In the genomic region with DNA sequence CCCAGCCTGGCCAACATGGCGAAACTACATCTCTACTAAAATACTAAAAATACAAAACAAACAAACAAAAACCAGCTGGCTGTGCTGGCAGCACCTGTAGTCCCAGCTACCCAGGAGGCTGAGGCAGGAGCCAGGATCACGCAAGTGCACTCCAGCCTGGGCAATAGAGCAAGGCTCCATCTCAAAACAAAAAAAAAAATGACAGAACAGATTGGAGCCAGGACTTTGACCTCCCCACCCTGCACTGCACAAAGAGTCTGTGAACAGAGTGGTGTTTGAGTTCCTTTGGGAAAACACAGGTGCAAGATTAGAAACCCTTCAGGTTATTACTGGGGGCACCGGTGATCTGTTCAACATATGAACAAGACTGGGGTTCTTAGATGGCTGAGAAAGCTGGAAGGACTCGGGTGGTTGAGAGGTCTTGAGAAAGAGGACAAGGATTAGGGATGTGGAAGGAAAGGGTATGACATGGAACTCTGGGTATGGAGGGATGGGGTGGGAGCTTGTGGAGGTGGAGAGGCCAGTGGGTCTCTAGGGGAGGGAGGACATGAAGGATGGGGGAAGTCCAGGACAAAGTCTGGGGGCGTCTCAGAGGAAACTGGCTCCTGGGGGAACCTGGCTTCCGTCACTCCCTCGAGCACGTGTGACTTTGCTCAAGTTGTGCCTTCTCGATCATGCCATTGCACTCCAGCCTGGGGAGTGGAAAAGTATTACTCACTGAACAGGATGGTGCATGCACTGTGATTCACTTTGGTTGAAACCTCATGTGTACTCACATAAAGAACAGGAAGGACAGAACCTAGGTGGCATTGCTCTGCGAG, we compare ENCODE assay signal across 9 cellular contexts. TPM values are rescaled to one million over a fixed set of nuclear protein-coding genes. Genes with fewer than 3 reads are reported as not detected.
A peak's percentile ranks its signal among the peaks of the same experiment; 100 is the strongest.
DNase-seq lines count a peak whose midpoint lies in the region; ATAC-seq and TF ChIP-seq lines count a peak whose summit lies in the region.
"Had no signal": no experiment of that assay in that cellular context is flagged by ENCODE, and none has a peak within 500 bp of the region (broad histone marks: within the 10 kb centered on the region; RNA-seq: fewer than 3 reads in every experiment).

No MANE protein-coding gene starts in this region.

- no peak for TF ChIP-seq POLR2A in stomach (IDR thresholded peaks at IDR 0.05)

- no peak overlapping the region for H3K27ac ChIP-seq in Karpas-422 (ENCODE audit: low read length)
- H3K27ac ChIP-seq in stomach: peak overlapping the region; percentile 74 to 86 (median 80)

- no peaks in the 10 kb centered on the region for H3K9me2 ChIP-seq in Karpas-422 (replicated peaks; ENCODE audit: insufficient read depth, low read length)

- ATAC-seq in HG02884 (IDR thresholded peaks at IDR 0.05; ENCODE audit: unreplicated experiment) (no peak), GM21447 (IDR thresholded peaks at IDR 0.05; ENCODE audit: unreplicated experiment) (no peak)

- no peaks in the 10 kb centered on the region; the same call in 1 of the 2 replicates for H4K20me1 ChIP-seq in Karpas-422 (ENCODE audit: insufficient read depth, low read depth, low read length)

- no peak for TF ChIP-seq EP300 in stomach (IDR thresholded peaks at IDR 0.05)

- H3K79me2 ChIP-seq in Karpas-422 (ENCODE audit: low read length): no peaks in the 10 kb centered on the region

- H3K9me3 ChIP-seq in Karpas-422 (ENCODE audit: low read length): no peaks in the 10 kb centered on the region
- no peaks in the 10 kb centered on the region for H3K9me3 ChIP-seq in stomach

- no peak overlapping the region for H3K4me2 ChIP-seq in Karpas-422 (ENCODE audit: low read depth, low read length, poor library complexity, severe bottlenecking)

- 25 to 44% (median 36%) methylated on average over 10 of the region's 10 CpGs for WGBS in stomach, 5 donors

- H3K4me3 ChIP-seq in Karpas-422 (ENCODE audit: low read length) (no peak overlapping the region), stomach (no peak overlapping the region)

- DNase-seq in Karpas-422 (peak; percentile 41), glomerular visceral epithelial cell (ENCODE audit: extremely low spot score) (peak; percentile 17), stomach (peak; percentile 77), NCI-H774 (lab: John Stamatoyannopoulos, UW) (no peak), UCSD-AML1 (lab: John Stamatoyannopoulos, UW; ENCODE audit: unreplicated experiment) (no peak)
- peak; percentile 42 for DNase-seq in activated T-helper 9 cell treated with anti-CD3 and anti-CD28 coated beads, Interleukin-2, amount 50 U/mL, for 16 hours (ENCODE audit: low read depth)

- no peaks in the 10 kb centered on the region for H3K4me1 ChIP-seq in Karpas-422 (ENCODE audit: low read length)
- H3K4me1 ChIP-seq in stomach: peaks cover 27 to 55% (median 47%) of the 10 kb centered on the region in 4 donors

- H3K9ac ChIP-seq in Karpas-422 (ENCODE audit: low read length): no peak overlapping the region

- H3K36me3 ChIP-seq in Karpas-422 (ENCODE audit: insufficient read depth, low read length): peaks cover 24% of the 10 kb centered on the region
- peaks cover 19 to 44% (median 35%) of the 10 kb centered on the region in 4 donors for H3K36me3 ChIP-seq in stomach

- no peak for TF ChIP-seq CTCF in stomach (IDR thresholded peaks at IDR 0.05)

- no peaks in the 10 kb centered on the region for H3K27me3 ChIP-seq in Karpas-422 (ENCODE audit: low read length)
- H3K27me3 ChIP-seq in stomach: no peaks in the 10 kb centered on the region

- intact Hi-C loops in stomach (cut with DNase I; ENCODE audit: low total_unique reads): no loop called here

- H2AFZ ChIP-seq in Karpas-422 (ENCODE audit: low read length): no peak overlapping the region

RNA-seq across cellular contexts. Expression of gene RCN3, which starts 25.9 kb away (rescaled TPM):
- total RNA-seq in Karpas-422 (2014; rRNA removed; shearing (Covaris generic); ENCODE audit: low replicate concordance): 0.22 TPM in 1 of 2 replicates, not detected in the other
- 100 to 1,000 TPM in 1 of 5 donors, 10 to 100 TPM in 2, 1 to 10 TPM in 1, not detected in 1; 3.1 to 553 (median 18.1) TPM for total RNA-seq in stomach
- 10 to 100 TPM in 2 of 3 donors, 1 to 10 TPM in 1; 9.9 to 17.6 (median 10.1) TPM for polyA plus RNA-seq in stomach
- polyA plus RNA-seq: neural cell had no signal

RNA-seq across cellular contexts. Expression of gene NOSIP, which starts 26.7 kb away (rescaled TPM):
- 68.5 and 136 TPM in 2 replicates for total RNA-seq in Karpas-422 (2014; rRNA removed; shearing (Covaris generic); ENCODE audit: low replicate concordance)
- total RNA-seq in stomach: 100 to 1,000 TPM in 1 of 5 donors, 10 to 100 TPM in 4; 18.1 to 354 (median 70.5) TPM
- polyA plus RNA-seq in stomach: 100 to 1,000 TPM in 2 of 3 donors, 10 to 100 TPM in 1; 94.6 to 154 (median 113) TPM

RNA-seq across cellular contexts. Expression of gene PRRG2, which starts 27.5 kb away (rescaled TPM):
- total RNA-seq in Karpas-422 (2014; rRNA removed; shearing (Covaris generic); ENCODE audit: low replicate concordance): 1.3 and 3.8 TPM in 2 replicates
- 10 to 100 TPM in 1 of 5 donors, 1 to 10 TPM in 2, not detected in 2; 5.9 to 12.5 (median 10.0) TPM for total RNA-seq in stomach
- polyA plus RNA-seq in stomach: 10 to 100 TPM in 1 of 3 donors, 1 to 10 TPM in 2; 8.6 to 14.7 (median 9.0) TPM
- polyA plus RNA-seq: neural cell had no signal

RNA-seq across cellular contexts. Expression of gene PRR12, which starts 37.3 kb away (rescaled TPM):
- 8.7 and 12.8 TPM in 2 replicates for total RNA-seq in Karpas-422 (2014; rRNA removed; shearing (Covaris generic); ENCODE audit: low replicate concordance)
- total RNA-seq in stomach: 10 to 100 TPM in 3 of 5 donors, 1 to 10 TPM in 2; 4.6 to 88.3 (median 13.9) TPM
- polyA plus RNA-seq in stomach: 10 to 100 TPM in 1 of 3 donors, 1 to 10 TPM in 2; 3.1 to 16.7 (median 5.6) TPM

RNA-seq across cellular contexts. Expression of gene FCGRT, which starts 41.2 kb away (rescaled TPM):
- 1.8 and 3.5 TPM in 2 replicates for total RNA-seq in Karpas-422 (2014; rRNA removed; shearing (Covaris generic); ENCODE audit: low replicate concordance)
- 100 to 1,000 TPM in 4 of 5 donors, 10 to 100 TPM in 1; 90.2 to 634 (median 183) TPM for total RNA-seq in stomach
- polyA plus RNA-seq in stomach: 10 to 100 TPM; 79.0 to 94.8 (median 92.0) TPM
- polyA plus RNA-seq: neural cell had no signal

Comparison
In these comparisons a context has a peak if more than half of its experiments do, and no peak if none do; other contexts are left out.
1. DNase-seq: peak in Karpas-422 (single experiment), activated T-helper 9 cell treated with anti-CD3 and anti-CD28 coated beads, Interleukin-2, amount 50 U/mL, for 16 hours (single experiment), glomerular visceral epithelial cell (single experiment) and stomach (single experiment); none in NCI-H774 (single experiment) and UCSD-AML1 (single experiment).